3 cellular contexts compared by ENCODE assay signal in genomic region chr1:150192012-150192411, GRCh38.
TF ChIP-seq lines count a peak whose summit lies in the region.

No MANE protein-coding gene starts in this region.

TF ChIP-seq in A549, 52 proteins besides CTCF, POLR2A, EP300 and RAD21:
- no peak for TF ChIP-seq JUNB (IDR thresholded peaks at IDR 0.05)
- peak; percentile 66; the same call in 1 of the 2 replicates for TF ChIP-seq GATA3 (IDR thresholded peaks at IDR 0.05; ENCODE audit: borderline replicate concordance)
- no peak for TF ChIP-seq FOSL2 (IDR thresholded peaks at IDR 0.05)
- TF ChIP-seq FOSL2 (CRISPR knock-in tag; IDR thresholded peaks at IDR 0.05), result peak; percentile 42
- TF ChIP-seq NFE2L2 (conservative IDR thresholded peaks at IDR 0.05; ENCODE audit: low read length), result no peak
- TF ChIP-seq MAX (IDR thresholded peaks at IDR 0.05), result peak; percentile 22; the same call in 1 of the 2 replicates
- TF ChIP-seq SMC3 (IDR thresholded peaks at IDR 0.05), result no peak
- no peak for TF ChIP-seq ZFP36 (IDR thresholded peaks at IDR 0.05; ENCODE audit: borderline replicate concordance, partially characterized antibody)
- TF ChIP-seq ATOH8 (CRISPR knock-in tag; IDR thresholded peaks at IDR 0.05; ENCODE audit: low read depth), result no peak
- TF ChIP-seq JUN (IDR thresholded peaks at IDR 0.05), result no peak

TF ChIP-seq in Ishikawa, 13 proteins besides CTCF, POLR2A, EP300 and RAD21:
- TF ChIP-seq TEAD4 (IDR thresholded peaks at IDR 0.05) (peak; percentile 78), NFIC (IDR thresholded peaks at IDR 0.05) (no peak)

TF ChIP-seq in K562, 482 proteins besides CTCF, POLR2A, EP300 and RAD21:
- no peak for TF ChIP-seq KLF1 (tag; IDR thresholded peaks at IDR 0.05)
- TF ChIP-seq ETV6 (IDR thresholded peaks at IDR 0.05; ENCODE audit: borderline replicate concordance in 1 of 2, low read depth in 2 of 2, low read length in 1 of 2), result no peak
- TF ChIP-seq ETV6 (CRISPR knock-in tag; IDR thresholded peaks at IDR 0.05; ENCODE audit: borderline replicate concordance), result no peak
- no peak for TF ChIP-seq TCFL5 (CRISPR knock-in tag; conservative IDR thresholded peaks at IDR 0.05)
- TF ChIP-seq ZNF518B (CRISPR knock-in tag; IDR thresholded peaks at IDR 0.05), result no peak
- TF ChIP-seq ETS2 (tag; IDR thresholded peaks at IDR 0.05; ENCODE audit: borderline replicate concordance, poor library complexity, severe bottlenecking), result no peak
- TF ChIP-seq SRF (CRISPR knock-in tag; IDR thresholded peaks at IDR 0.05), result no peak
- no peak for TF ChIP-seq ZNF232 (CRISPR knock-in tag; IDR thresholded peaks at IDR 0.05)
- no peak for TF ChIP-seq FOSL1 (tag; conservative IDR thresholded peaks at IDR 0.05)
- no peak for TF ChIP-seq ZNF280A (IDR thresholded peaks at IDR 0.05; ENCODE audit: low read depth, partially characterized antibody)
- TF ChIP-seq ZNF699 (CRISPR knock-in tag; IDR thresholded peaks at IDR 0.05; ENCODE audit: insufficient replicate concordance), result no peak
- TF ChIP-seq MEF2D (tag; conservative IDR thresholded peaks at IDR 0.05; ENCODE audit: low read depth), result no peak
- TF ChIP-seq CBX1 (IDR thresholded peaks at IDR 0.05; ENCODE audit: low read depth), result no peak
TF ChIP-seq in K562: peak in this region for 0.
